In the genomic region with DNA sequence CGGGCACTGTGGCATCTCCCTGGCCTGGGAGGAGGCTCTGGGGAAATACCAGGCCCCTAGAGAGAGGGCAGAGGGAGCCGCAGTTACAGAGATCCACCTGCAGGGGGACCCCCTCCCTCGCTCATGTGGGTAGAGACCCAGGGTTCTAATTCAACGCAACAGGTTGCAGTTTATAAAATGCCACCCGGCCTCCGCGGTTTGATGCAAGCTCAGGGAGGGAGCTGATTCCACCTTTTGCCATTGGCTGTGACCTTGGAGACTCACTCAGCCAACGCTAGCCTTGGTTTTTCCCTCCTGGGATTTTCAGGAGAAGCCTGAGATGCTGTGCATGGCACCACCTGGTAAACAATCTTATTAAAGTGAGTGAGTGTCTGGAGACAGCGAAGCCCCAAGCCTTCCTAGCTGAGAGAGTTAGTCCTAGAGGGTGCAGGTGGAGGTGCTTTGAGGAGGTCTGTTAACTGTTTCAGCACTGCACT, we compare ENCODE assay signal across 1 cellular context.
TF ChIP-seq lines count a peak whose summit lies in the region.

No MANE protein-coding gene starts in this region.

TF ChIP-seq in HepG2, 621 proteins besides CTCF, POLR2A, EP300 and RAD21 (continued from another document and continues in another):
- TF ChIP-seq, protein P1, sequence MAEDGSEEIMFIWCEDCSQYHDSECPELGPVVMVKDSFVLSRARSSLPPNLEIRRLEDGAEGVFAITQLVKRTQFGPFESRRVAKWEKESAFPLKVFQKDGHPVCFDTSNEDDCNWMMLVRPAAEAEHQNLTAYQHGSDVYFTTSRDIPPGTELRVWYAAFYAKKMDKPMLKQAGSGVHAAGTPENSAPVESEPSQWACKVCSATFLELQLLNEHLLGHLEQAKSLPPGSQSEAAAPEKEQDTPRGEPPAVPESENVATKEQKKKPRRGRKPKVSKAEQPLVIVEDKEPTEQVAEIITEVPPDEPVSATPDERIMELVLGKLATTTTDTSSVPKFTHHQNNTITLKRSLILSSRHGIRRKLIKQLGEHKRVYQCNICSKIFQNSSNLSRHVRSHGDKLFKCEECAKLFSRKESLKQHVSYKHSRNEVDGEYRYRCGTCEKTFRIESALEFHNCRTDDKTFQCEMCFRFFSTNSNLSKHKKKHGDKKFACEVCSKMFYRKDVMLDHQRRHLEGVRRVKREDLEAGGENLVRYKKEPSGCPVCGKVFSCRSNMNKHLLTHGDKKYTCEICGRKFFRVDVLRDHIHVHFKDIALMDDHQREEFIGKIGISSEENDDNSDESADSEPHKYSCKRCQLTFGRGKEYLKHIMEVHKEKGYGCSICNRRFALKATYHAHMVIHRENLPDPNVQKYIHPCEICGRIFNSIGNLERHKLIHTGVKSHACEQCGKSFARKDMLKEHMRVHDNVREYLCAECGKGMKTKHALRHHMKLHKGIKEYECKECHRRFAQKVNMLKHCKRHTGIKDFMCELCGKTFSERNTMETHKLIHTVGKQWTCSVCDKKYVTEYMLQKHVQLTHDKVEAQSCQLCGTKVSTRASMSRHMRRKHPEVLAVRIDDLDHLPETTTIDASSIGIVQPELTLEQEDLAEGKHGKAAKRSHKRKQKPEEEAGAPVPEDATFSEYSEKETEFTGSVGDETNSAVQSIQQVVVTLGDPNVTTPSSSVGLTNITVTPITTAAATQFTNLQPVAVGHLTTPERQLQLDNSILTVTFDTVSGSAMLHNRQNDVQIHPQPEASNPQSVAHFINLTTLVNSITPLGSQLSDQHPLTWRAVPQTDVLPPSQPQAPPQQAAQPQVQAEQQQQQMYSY (CRISPR knock-in tag; IDR thresholded peaks at IDR 0.05): no peak
- TF ChIP-seq ZNF550 (CRISPR knock-in tag; IDR thresholded peaks at IDR 0.05; ENCODE audit: borderline replicate concordance) (0 out of 2 replicates have a peak, but pooled peaks have one; percentile 70), KMT2A (CRISPR knock-in tag; IDR thresholded peaks at IDR 0.05) (no peak), FOXP1 (IDR thresholded peaks at IDR 0.05) (no peak), FOXP1 (CRISPR knock-in tag; IDR thresholded peaks at IDR 0.05) (no peak), MTF2 (CRISPR knock-in tag; IDR thresholded peaks at IDR 0.05; ENCODE audit: borderline replicate concordance) (no peak), ZNF713 (CRISPR knock-in tag; IDR thresholded peaks at IDR 0.05) (0 out of 2 replicates have a peak, but pooled peaks have one; percentile 64), REL (CRISPR knock-in tag; conservative IDR thresholded peaks at IDR 0.05) (no peak), MYC (CRISPR knock-in tag; IDR thresholded peaks at IDR 0.05; ENCODE audit: borderline replicate concordance) (no peak), SUZ12 (IDR thresholded peaks at IDR 0.05; ENCODE audit: low read depth, low read length) (no peak), ZFP36 (IDR thresholded peaks at IDR 0.05; ENCODE audit: borderline replicate concordance, low read depth, low read length, partially characterized antibody) (peak; percentile 8), ZNF136 (CRISPR knock-in tag; IDR thresholded peaks at IDR 0.05; ENCODE audit: low read depth) (peak; percentile 55; the same call in 1 of the 2 replicates), THAP11 (CRISPR knock-in tag; IDR thresholded peaks at IDR 0.05) (peak; percentile 45; the same call in 1 of the 2 replicates), WIZ (CRISPR knock-in tag; IDR thresholded peaks at IDR 0.05) (no peak), NCOA1 (CRISPR knock-in tag; IDR thresholded peaks at IDR 0.05) (no peak), ZNF282 (IDR thresholded peaks at IDR 0.05; ENCODE audit: partially characterized antibody) (no peak), ARHGAP35 (CRISPR knock-in tag; IDR thresholded peaks at IDR 0.05; ENCODE audit: borderline replicate concordance) (0 out of 2 replicates have a peak, but pooled peaks have one; percentile 25), PRPF4 (IDR thresholded peaks at IDR 0.05; ENCODE audit: low read depth, low read length, poor library complexity, severe bottlenecking) (no peak), BCL6 (CRISPR knock-in tag; IDR thresholded peaks at IDR 0.05) (no peak), ELF3 (CRISPR knock-in tag; IDR thresholded peaks at IDR 0.05) (no peak), HMG20A (CRISPR knock-in tag; IDR thresholded peaks at IDR 0.05; ENCODE audit: borderline replicate concordance) (no peak), HMGA1 (CRISPR knock-in tag; conservative IDR thresholded peaks at IDR 0.05) (no peak), ZNF431 (CRISPR knock-in tag; IDR thresholded peaks at IDR 0.05; ENCODE audit: borderline replicate concordance, low read depth) (no peak), ZNF775 (CRISPR knock-in tag; IDR thresholded peaks at IDR 0.05; ENCODE audit: borderline replicate concordance) (no peak), ZFP1 (CRISPR knock-in tag; IDR thresholded peaks at IDR 0.05) (no peak), KDM6A (CRISPR knock-in tag; IDR thresholded peaks at IDR 0.05; ENCODE audit: low read depth) (no peak), ZNF296 (CRISPR knock-in tag; conservative IDR thresholded peaks at IDR 0.05) (no peak), TBP (CRISPR knock-in tag; IDR thresholded peaks at IDR 0.05) (no peak), TARDBP (CRISPR knock-in tag; IDR thresholded peaks at IDR 0.05) (no peak), GATA4 (IDR thresholded peaks at IDR 0.05; ENCODE audit: borderline replicate concordance, low read depth) (no peak), ZNF780A (CRISPR knock-in tag; IDR thresholded peaks at IDR 0.05) (no peak), ERF (CRISPR knock-in tag; IDR thresholded peaks at IDR 0.05) (0 out of 2 replicates have a peak, but pooled peaks have one; percentile 55), PHF21A (CRISPR knock-in tag; IDR thresholded peaks at IDR 0.05) (no peak), KDM2A (CRISPR knock-in tag; IDR thresholded peaks at IDR 0.05; ENCODE audit: borderline replicate concordance, low read depth) (no peak; the same call in 1 of the 2 replicates), ZC3H4 (CRISPR knock-in tag; IDR thresholded peaks at IDR 0.05; ENCODE audit: borderline replicate concordance) (no peak), CEBPG (CRISPR knock-in tag; IDR thresholded peaks at IDR 0.05) (no peak), KLF16 (CRISPR knock-in tag; IDR thresholded peaks at IDR 0.05) (peak in 1 of 2 experiments; percentile 40; a peak in 1 of 4 replicates), ZNF660 (CRISPR knock-in tag; IDR thresholded peaks at IDR 0.05; ENCODE audit: borderline replicate concordance, low read depth) (no peak), FLYWCH1 (CRISPR knock-in tag; IDR thresholded peaks at IDR 0.05) (no peak), MAZ (IDR thresholded peaks at IDR 0.05; ENCODE audit: borderline replicate concordance, low read depth, low read length) (peak; percentile 37; the same call in 1 of the 2 replicates), MAZ (CRISPR knock-in tag; IDR thresholded peaks at IDR 0.05; ENCODE audit: low read depth) (no peak), ZNF510 (CRISPR knock-in tag; IDR thresholded peaks at IDR 0.05; ENCODE audit: low read depth) (no peak), RBAK (CRISPR knock-in tag; IDR thresholded peaks at IDR 0.05) (no peak)
- TF ChIP-seq, protein P2, sequence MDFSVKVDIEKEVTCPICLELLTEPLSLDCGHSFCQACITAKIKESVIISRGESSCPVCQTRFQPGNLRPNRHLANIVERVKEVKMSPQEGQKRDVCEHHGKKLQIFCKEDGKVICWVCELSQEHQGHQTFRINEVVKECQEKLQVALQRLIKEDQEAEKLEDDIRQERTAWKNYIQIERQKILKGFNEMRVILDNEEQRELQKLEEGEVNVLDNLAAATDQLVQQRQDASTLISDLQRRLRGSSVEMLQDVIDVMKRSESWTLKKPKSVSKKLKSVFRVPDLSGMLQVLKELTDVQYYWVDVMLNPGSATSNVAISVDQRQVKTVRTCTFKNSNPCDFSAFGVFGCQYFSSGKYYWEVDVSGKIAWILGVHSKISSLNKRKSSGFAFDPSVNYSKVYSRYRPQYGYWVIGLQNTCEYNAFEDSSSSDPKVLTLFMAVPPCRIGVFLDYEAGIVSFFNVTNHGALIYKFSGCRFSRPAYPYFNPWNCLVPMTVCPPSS (IDR thresholded peaks at IDR 0.05): no peak
- TF ChIP-seq, protein P3, sequence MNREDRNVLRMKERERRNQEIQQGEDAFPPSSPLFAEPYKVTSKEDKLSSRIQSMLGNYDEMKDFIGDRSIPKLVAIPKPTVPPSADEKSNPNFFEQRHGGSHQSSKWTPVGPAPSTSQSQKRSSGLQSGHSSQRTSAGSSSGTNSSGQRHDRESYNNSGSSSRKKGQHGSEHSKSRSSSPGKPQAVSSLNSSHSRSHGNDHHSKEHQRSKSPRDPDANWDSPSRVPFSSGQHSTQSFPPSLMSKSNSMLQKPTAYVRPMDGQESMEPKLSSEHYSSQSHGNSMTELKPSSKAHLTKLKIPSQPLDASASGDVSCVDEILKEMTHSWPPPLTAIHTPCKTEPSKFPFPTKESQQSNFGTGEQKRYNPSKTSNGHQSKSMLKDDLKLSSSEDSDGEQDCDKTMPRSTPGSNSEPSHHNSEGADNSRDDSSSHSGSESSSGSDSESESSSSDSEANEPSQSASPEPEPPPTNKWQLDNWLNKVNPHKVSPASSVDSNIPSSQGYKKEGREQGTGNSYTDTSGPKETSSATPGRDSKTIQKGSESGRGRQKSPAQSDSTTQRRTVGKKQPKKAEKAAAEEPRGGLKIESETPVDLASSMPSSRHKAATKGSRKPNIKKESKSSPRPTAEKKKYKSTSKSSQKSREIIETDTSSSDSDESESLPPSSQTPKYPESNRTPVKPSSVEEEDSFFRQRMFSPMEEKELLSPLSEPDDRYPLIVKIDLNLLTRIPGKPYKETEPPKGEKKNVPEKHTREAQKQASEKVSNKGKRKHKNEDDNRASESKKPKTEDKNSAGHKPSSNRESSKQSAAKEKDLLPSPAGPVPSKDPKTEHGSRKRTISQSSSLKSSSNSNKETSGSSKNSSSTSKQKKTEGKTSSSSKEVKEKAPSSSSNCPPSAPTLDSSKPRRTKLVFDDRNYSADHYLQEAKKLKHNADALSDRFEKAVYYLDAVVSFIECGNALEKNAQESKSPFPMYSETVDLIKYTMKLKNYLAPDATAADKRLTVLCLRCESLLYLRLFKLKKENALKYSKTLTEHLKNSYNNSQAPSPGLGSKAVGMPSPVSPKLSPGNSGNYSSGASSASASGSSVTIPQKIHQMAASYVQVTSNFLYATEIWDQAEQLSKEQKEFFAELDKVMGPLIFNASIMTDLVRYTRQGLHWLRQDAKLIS (CRISPR knock-in tag; IDR thresholded peaks at IDR 0.05): no peak
- TF ChIP-seq, protein P4, sequence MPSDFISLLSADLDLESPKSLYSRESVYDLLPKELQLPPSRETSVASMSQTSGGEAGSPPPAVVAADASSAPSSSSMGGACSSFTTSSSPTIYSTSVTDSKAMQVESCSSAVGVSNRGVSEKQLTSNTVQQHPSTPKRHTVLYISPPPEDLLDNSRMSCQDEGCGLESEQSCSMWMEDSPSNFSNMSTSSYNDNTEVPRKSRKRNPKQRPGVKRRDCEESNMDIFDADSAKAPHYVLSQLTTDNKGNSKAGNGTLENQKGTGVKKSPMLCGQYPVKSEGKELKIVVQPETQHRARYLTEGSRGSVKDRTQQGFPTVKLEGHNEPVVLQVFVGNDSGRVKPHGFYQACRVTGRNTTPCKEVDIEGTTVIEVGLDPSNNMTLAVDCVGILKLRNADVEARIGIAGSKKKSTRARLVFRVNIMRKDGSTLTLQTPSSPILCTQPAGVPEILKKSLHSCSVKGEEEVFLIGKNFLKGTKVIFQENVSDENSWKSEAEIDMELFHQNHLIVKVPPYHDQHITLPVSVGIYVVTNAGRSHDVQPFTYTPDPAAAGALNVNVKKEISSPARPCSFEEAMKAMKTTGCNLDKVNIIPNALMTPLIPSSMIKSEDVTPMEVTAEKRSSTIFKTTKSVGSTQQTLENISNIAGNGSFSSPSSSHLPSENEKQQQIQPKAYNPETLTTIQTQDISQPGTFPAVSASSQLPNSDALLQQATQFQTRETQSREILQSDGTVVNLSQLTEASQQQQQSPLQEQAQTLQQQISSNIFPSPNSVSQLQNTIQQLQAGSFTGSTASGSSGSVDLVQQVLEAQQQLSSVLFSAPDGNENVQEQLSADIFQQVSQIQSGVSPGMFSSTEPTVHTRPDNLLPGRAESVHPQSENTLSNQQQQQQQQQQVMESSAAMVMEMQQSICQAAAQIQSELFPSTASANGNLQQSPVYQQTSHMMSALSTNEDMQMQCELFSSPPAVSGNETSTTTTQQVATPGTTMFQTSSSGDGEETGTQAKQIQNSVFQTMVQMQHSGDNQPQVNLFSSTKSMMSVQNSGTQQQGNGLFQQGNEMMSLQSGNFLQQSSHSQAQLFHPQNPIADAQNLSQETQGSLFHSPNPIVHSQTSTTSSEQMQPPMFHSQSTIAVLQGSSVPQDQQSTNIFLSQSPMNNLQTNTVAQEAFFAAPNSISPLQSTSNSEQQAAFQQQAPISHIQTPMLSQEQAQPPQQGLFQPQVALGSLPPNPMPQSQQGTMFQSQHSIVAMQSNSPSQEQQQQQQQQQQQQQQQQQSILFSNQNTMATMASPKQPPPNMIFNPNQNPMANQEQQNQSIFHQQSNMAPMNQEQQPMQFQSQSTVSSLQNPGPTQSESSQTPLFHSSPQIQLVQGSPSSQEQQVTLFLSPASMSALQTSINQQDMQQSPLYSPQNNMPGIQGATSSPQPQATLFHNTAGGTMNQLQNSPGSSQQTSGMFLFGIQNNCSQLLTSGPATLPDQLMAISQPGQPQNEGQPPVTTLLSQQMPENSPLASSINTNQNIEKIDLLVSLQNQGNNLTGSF (CRISPR knock-in tag; IDR thresholded peaks at IDR 0.05): no peak
- TF ChIP-seq, protein P5, sequence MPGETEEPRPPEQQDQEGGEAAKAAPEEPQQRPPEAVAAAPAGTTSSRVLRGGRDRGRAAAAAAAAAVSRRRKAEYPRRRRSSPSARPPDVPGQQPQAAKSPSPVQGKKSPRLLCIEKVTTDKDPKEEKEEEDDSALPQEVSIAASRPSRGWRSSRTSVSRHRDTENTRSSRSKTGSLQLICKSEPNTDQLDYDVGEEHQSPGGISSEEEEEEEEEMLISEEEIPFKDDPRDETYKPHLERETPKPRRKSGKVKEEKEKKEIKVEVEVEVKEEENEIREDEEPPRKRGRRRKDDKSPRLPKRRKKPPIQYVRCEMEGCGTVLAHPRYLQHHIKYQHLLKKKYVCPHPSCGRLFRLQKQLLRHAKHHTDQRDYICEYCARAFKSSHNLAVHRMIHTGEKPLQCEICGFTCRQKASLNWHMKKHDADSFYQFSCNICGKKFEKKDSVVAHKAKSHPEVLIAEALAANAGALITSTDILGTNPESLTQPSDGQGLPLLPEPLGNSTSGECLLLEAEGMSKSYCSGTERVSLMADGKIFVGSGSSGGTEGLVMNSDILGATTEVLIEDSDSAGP (CRISPR knock-in tag; IDR thresholded peaks at IDR 0.05; ENCODE audit: borderline replicate concordance): peak; percentile 16; the same call in 1 of the 2 replicates
- TF ChIP-seq, protein P6, sequence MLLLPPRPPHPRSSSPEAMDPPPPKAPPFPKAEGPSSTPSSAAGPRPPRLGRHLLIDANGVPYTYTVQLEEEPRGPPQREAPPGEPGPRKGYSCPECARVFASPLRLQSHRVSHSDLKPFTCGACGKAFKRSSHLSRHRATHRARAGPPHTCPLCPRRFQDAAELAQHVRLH (CRISPR knock-in tag; IDR thresholded peaks at IDR 0.05; ENCODE audit: borderline replicate concordance, low read depth): peak; percentile 58; the same call in 1 of the 2 replicates
- TF ChIP-seq, protein P7, sequence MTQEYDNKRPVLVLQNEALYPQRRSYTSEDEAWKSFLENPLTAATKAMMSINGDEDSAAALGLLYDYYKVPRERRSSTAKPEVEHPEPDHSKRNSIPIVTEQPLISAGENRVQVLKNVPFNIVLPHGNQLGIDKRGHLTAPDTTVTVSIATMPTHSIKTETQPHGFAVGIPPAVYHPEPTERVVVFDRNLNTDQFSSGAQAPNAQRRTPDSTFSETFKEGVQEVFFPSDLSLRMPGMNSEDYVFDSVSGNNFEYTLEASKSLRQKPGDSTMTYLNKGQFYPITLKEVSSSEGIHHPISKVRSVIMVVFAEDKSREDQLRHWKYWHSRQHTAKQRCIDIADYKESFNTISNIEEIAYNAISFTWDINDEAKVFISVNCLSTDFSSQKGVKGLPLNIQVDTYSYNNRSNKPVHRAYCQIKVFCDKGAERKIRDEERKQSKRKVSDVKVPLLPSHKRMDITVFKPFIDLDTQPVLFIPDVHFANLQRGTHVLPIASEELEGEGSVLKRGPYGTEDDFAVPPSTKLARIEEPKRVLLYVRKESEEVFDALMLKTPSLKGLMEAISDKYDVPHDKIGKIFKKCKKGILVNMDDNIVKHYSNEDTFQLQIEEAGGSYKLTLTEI (CRISPR knock-in tag; conservative IDR thresholded peaks at IDR 0.05): no peak
